In the genomic region with DNA sequence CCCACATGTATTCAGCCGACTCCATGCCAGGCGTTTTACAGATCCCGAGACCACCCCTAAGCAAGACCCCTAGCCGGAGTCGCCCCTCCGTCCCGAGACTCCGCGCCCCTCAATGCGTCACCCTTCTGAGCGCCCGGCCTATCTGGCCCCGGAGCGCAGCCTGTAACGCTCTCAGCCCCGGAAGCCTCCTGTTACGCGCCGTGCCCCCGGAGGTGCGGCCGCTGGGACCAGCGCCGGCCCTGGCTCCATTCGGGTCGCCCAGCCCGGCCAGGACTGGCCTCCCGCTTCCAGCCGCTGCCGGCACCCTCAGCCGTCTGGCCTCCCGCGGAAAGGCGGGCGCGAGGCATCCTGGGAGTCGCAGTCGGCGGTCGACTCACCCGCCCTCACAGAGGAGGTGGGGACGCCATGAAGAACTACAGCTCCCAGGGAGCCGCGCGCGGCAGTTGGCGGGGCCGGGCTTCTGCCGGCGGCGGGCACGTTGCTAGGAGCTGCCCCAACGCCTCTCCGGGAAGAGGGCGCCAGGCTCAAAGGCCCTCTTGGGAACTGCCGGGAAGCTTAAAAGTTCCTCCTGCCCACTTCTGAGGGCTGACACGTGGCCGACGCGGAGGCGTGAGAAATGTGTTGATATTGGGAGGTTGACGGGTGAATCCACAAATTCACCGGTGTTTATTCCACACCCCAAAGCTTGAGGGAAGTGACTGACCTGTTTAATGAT, we compare ENCODE assay signal across 8 cellular contexts. TPM values are rescaled to one million over a fixed set of nuclear protein-coding genes. Genes with fewer than 3 reads are reported as not detected.
DNase-seq lines count a peak whose midpoint lies in the region; ATAC-seq and TF ChIP-seq lines count a peak whose summit lies in the region.

A gene with protein sequence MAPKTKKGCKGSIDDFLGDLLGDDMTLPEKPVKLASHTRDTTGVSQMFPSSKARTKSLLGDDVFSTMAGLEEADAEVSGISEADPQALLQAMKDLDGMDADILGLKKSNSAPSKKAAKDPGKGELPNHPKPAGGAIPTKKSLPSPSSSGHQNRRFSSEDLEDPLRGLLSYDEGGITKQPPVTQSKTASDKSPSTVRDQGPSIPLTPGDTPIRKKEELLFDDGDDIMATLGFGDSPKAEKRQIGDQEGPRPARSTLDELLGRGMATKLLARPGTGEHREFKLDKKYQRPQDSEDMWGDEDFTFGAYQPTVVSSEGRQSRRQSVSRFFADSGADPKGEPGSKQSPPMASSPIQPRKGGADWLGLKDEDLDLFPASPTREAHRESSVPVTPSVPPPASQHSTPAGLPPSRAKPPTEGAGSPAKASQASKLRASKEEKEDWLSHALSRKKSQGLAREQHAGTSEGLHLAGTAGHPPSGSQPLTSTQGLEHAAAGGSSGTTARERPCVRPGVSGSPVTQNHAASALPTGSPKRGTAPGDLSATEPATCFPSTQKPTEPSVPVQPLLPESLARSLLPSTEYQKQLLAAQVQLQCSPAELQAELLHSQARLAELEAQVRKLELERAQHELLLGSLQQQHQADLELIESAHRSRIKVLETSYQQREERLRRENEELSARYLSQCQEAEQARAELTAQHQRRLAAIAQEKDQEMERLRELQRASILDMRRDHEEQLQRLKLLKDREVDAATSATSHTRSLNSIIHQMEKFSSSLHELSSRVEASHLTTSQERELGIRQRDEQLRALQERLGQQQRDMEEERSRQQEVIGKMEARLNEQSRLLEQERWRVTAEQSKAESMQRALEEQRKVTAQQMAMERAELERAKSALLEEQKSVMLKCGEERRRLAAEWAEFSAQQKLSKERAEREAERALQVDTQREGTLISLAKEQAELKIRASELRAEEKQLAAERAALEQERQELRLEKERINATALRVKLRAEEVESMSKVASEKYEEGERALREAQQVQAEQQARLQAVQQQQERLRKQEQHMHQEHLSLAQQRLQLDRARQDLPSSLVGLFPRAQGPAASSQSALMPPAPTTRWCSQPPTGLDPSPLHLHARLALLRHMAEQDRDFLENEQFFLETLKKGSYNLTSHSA (minus strand): TSS at position 316 of the 715 bp plus-strand sequence. CDS start 2,893 bp downstream, outside the sequence.

- peaks cover 20 to 21% of the 10 kb centered on the region in 2 donors for H3K36me3 Mint-ChIP-seq in CD14-positive monocyte
- H3K36me3 Mint-ChIP-seq in activated CD4-positive, alpha-beta memory T cell treated with anti-CD3 and anti-CD28 coated beads for 36 hours = no peaks in the 10 kb centered on the region

- peak within 1 kb of the TSS; percentile 86 to 93 for H3K4me3 Mint-ChIP-seq in CD14-positive monocyte
- H3K4me3 Mint-ChIP-seq in activated CD4-positive, alpha-beta memory T cell treated with anti-CD3 and anti-CD28 coated beads for 36 hours = peak within 1 kb of the TSS; percentile 94

- peak; percentile 83 for TF ChIP-seq POLR2A in right lobe of liver (IDR thresholded peaks at IDR 0.05)

- ATAC-seq in GM19438 (IDR thresholded peaks at IDR 0.05; ENCODE audit: low read depth, unreplicated experiment) (peak; percentile 94), right lobe of liver (peak; percentile 98 to 99 (median 98))

- peaks cover 0 to 6% (median 3%) of the 10 kb centered on the region in 4 donors for H3K4me1 ChIP-seq in right lobe of liver

- no peaks in the 10 kb centered on the region for H3K9me3 ChIP-seq in right lobe of liver

- peak within 1 kb of the TSS; percentile 32 to 90 (median 76) for H3K27ac Mint-ChIP-seq in CD14-positive monocyte
- peak within 1 kb of the TSS; percentile 75 for H3K27ac Mint-ChIP-seq in activated CD4-positive, alpha-beta memory T cell treated with anti-CD3 and anti-CD28 coated beads for 36 hours

- WGBS in right lobe of liver (ENCODE audit: insufficient coverage, low coverage, low lambda C conversion rate, missing lambda C conversion rate) = 0% methylated on average over 14 of the region's 63 CpGs

- H3K36me3 ChIP-seq in right lobe of liver = peaks cover 2 to 11% (median 7%) of the 10 kb centered on the region in 4 donors

- H3K4me3 ChIP-seq in right lobe of liver = peak within 1 kb of the TSS; percentile 65 to 82 (median 70)

- TF ChIP-seq CTCF in CD14-positive monocyte (IDR thresholded peaks at IDR 0.05) (no peak), right lobe of liver (IDR thresholded peaks at IDR 0.05) (peak in 1 of 4 donors; percentile 27)

- intact Hi-C loops in CD14-positive monocyte (cut with micrococcal nuclease) (loop anchor here in 1 of 2 donors (5.0 kb wide), 1 partner anchor 39 kb away; a partner anchor contains a TSS), right lobe of liver (cut with DNase I) (no loop called here)
- intact Hi-C loops in activated CD4-positive, alpha-beta memory T cell treated with anti-CD3 and anti-CD28 coated beads for 36 hours (cut with micrococcal nuclease) = loop anchor here (1.0 to 2.0 kb wide), 2 partner anchors 36 to 38 kb away; a partner anchor contains a TSS

- peaks cover 0 to 8% (median 2%) of the 10 kb centered on the region in 3 donors for H3K27me3 Mint-ChIP-seq in CD14-positive monocyte (ENCODE audit: low read depth in 3 of 3)
- no peaks in the 10 kb centered on the region for H3K27me3 Mint-ChIP-seq in activated CD4-positive, alpha-beta memory T cell treated with anti-CD3 and anti-CD28 coated beads for 36 hours

- CTCF ChIA-PET in activated CD4-positive, alpha-beta memory T cell treated with anti-CD3 and anti-CD28 coated beads for 36 hours (lab: Charles Lee) = interaction anchor here (0.7 to 1.8 kb wide), 6 partner anchors 14 to 74 kb away, joined by 3 to 5 read pairs (median 4); a partner anchor contains a TSS

- no peaks in the 10 kb centered on the region for H3K27me3 ChIP-seq in right lobe of liver

- no peaks in the 10 kb centered on the region for H3K9me3 Mint-ChIP-seq in CD14-positive monocyte
- H3K9me3 Mint-ChIP-seq in activated CD4-positive, alpha-beta memory T cell treated with anti-CD3 and anti-CD28 coated beads for 36 hours = no peaks in the 10 kb centered on the region

- H3K4me1 Mint-ChIP-seq in CD14-positive monocyte = peaks cover 13% of the 10 kb centered on the region
- peaks cover 14% of the 10 kb centered on the region for H3K4me1 Mint-ChIP-seq in activated CD4-positive, alpha-beta memory T cell treated with anti-CD3 and anti-CD28 coated beads for 36 hours (ENCODE audit: low read depth)

- DNase-seq in CD14-positive monocyte (ENCODE audit: low spot score) (peak; percentile 86), HK-2 (ENCODE audit: unreplicated experiment) (peak; percentile 97), NCI-H82 treated with DMSO at 0.1 percent for 48 hours (lab: John Stamatoyannopoulos, UW; ENCODE audit: unreplicated experiment) (peak; percentile 90), dermis microvascular lymphatic vessel endothelial cell (ENCODE audit: low read depth in 2 of 2) (peak; percentile 78 to 94), right lobe of liver (peak; percentile 97 to 98 (median 98))
- DNase-seq in activated CD4-positive, alpha-beta memory T cell treated with anti-CD3 and anti-CD28 coated beads for 36 hours = peak; percentile 93
- DNase-seq in stimulated activated CD4-positive, alpha-beta T cell treated with anti-CD3 and anti-CD28 coated beads, Interleukin-4, amount 100 ng/mL, for 24 hours = peak; percentile 90

- H3K27ac ChIP-seq in right lobe of liver = peak within 1 kb of the TSS; percentile 31 to 49 (median 37)

- POLR2A ChIA-PET in activated CD4-positive, alpha-beta memory T cell treated with anti-CD3 and anti-CD28 coated beads for 36 hours (lab: Charles Lee) = interaction anchor here (0.7 to 1.4 kb wide), 5 partner anchors 11 to 131 kb away, joined by 3 to 4 read pairs (median 3); a partner anchor contains a TSS

RNA-seq across cellular contexts. Expression of the gene that starts here (rescaled TPM):
- under 1 TPM; 0.32 to 0.62 TPM for polyA plus RNA-seq in CD14-positive monocyte
- total RNA-seq in activated CD4-positive, alpha-beta memory T cell treated with anti-CD3 and anti-CD28 coated beads for 36 hours = 10 to 100 TPM; 17.2 to 18.1 TPM
- 3.5 and 3.9 TPM in 2 replicates for total RNA-seq in dermis microvascular lymphatic vessel endothelial cell
- 1 to 10 TPM in 5 of 6 experiments, under 1 TPM in 1; 0.86 to 3.1 (median 2.7) TPM for total RNA-seq in right lobe of liver

Comparison
In these comparisons a context has a peak if more than half of its experiments do, and no peak if none do; other contexts are left out.
1. Peak in every context shown above with its lines: DNase-seq, ATAC-seq, H3K4me3 ChIP-seq and H3K27ac ChIP-seq.
2. Peak in DNase-seq in CD14-positive monocyte; RNA of the gene not detected or under 1 TPM.